Comparison of ENCODE assay signal across 6 cellular contexts in genomic region chr7:100867796-100868485, GRCh38. TPM values are rescaled to one million over a fixed set of nuclear protein-coding genes. Genes with fewer than 3 reads are reported as not detected.
DNase-seq lines count a peak whose midpoint lies in the region; ATAC-seq, FAIRE-seq and TF ChIP-seq lines count a peak whose summit lies in the region.

No MANE protein-coding gene starts in this region.

- intact Hi-C loops in Right ventricle myocardium inferior (cut with DNase I) (no loop called here), cardiac septum (cut with DNase I) (loop anchor here (2.0 kb wide), 1 partner anchor 29 kb away; no protein-coding TSS in a partner anchor)

- DNase-seq in Right ventricle myocardium inferior (ENCODE audit: missing footprints) (peak; percentile 48), cardiac septum (ENCODE audit: low spot score) (no peak), hepatocyte (ENCODE audit: low spot score) (peak; percentile 55), frontal cortex (ENCODE audit: low spot score in 2 of 2) (no peak)
- no peak for DNase-seq in activated CD4-positive, alpha-beta T cell treated with anti-CD3 and anti-CD28 coated beads for 48 hours

- no peaks in the 10 kb centered on the region for H3K9me3 ChIP-seq in hepatocyte (ENCODE audit: low read depth)

- peak; percentile 0 for ATAC-seq in Right ventricle myocardium inferior

- WGBS in hepatocyte (ENCODE audit: low lambda C conversion rate, missing lambda C conversion rate), result 15% methylated on average over 21 of the region's 25 CpGs
- WGBS in urinary bladder, result 12% methylated on average over 25 of the region's 25 CpGs

- no peak for TF ChIP-seq CTCF in hepatocyte (IDR thresholded peaks at IDR 0.05; ENCODE audit: poor library complexity)

- no peak for FAIRE-seq in frontal cortex (lab: Jason Lieb, UNC)

- H3K27me3 ChIP-seq in hepatocyte, result no peaks in the 10 kb centered on the region

- H3K4me1 ChIP-seq in hepatocyte (ENCODE audit: insufficient read depth), result peaks cover 14% of the 10 kb centered on the region
- no peaks in the 10 kb centered on the region for H3K4me1 ChIP-seq in urinary bladder (ENCODE audit: insufficient read depth)

- H2AFZ ChIP-seq in hepatocyte, result peak overlapping the region; percentile 20

- peak overlapping the region; percentile 93 for H3K27ac ChIP-seq in hepatocyte
- H3K27ac ChIP-seq in urinary bladder (ENCODE audit: low read depth), result peak overlapping the region; percentile 89

- H4K20me1 ChIP-seq in hepatocyte (ENCODE audit: insufficient read depth, poor library complexity, severe bottlenecking), result no peaks in the 10 kb centered on the region

- H3K4me2 ChIP-seq in hepatocyte, result peak overlapping the region; percentile 99

- H3K36me3 ChIP-seq in hepatocyte (replicated peaks; ENCODE audit: insufficient read depth, low read depth) (no peaks in the 10 kb centered on the region), urinary bladder (ENCODE audit: insufficient read depth) (peaks cover 3% of the 10 kb centered on the region)

- peaks cover 33% of the 10 kb centered on the region for H3K79me2 ChIP-seq in hepatocyte

- H3K4me3 ChIP-seq in hepatocyte, result peak overlapping the region; percentile 82
- H3K4me3 ChIP-seq in urinary bladder (ENCODE audit: low read depth, low read length), result peak overlapping the region; percentile 67

- no peaks in the 10 kb centered on the region for H3K9me2 ChIP-seq in hepatocyte (replicated peaks; ENCODE audit: insufficient read depth)

RNA-seq across cellular contexts. Expression of gene TRIP6, which starts 0.8 kb away (rescaled TPM):
- total RNA-seq in Right ventricle myocardium inferior (15.5 TPM), cardiac septum (24.4 TPM), hepatocyte (54.0 and 57.5 TPM in 2 replicates), urinary bladder (38.0 TPM), frontal cortex (4.1 TPM)
- polyA plus RNA-seq in hepatocyte (70.3 and 98.9 TPM in 2 replicates), urinary bladder (80.0 TPM)

RNA-seq across cellular contexts. Expression of gene SRRT, which starts 7.0 kb away (rescaled TPM):
- 70.5 TPM for total RNA-seq in Right ventricle myocardium inferior
- 62.9 TPM for total RNA-seq in cardiac septum
- total RNA-seq in hepatocyte, result 35.8 and 49.1 TPM in 2 replicates
- polyA plus RNA-seq in hepatocyte, result 91.7 and 135 TPM in 2 replicates
- total RNA-seq in urinary bladder, result 31.2 TPM
- 69.9 TPM for polyA plus RNA-seq in urinary bladder
- 23.2 TPM for total RNA-seq in frontal cortex

RNA-seq across cellular contexts. Expression of gene SLC12A9, which starts 15.4 kb away (rescaled TPM):
- 10.2 TPM for total RNA-seq in Right ventricle myocardium inferior
- total RNA-seq in cardiac septum, result 6.9 TPM
- total RNA-seq in hepatocyte, result 15.4 and 21.3 TPM in 2 replicates
- 17.1 and 23.5 TPM in 2 replicates for polyA plus RNA-seq in hepatocyte
- 13.6 TPM for total RNA-seq in urinary bladder
- polyA plus RNA-seq in urinary bladder, result 29.0 TPM
- total RNA-seq in frontal cortex, result 18.3 TPM

RNA-seq across cellular contexts. Expression of gene UFSP1, which starts 21.6 kb away (rescaled TPM):
- total RNA-seq in Right ventricle myocardium inferior (1.9 TPM), cardiac septum (2.1 TPM), hepatocyte (3.9 TPM in 2 replicates), urinary bladder (2.6 TPM), frontal cortex (3.7 TPM)
- polyA plus RNA-seq in hepatocyte (4.2 and 4.3 TPM in 2 replicates), urinary bladder (6.2 TPM)

RNA-seq across cellular contexts. Expression of gene ACHE, which starts 27.7 kb away (rescaled TPM):
- total RNA-seq in Right ventricle myocardium inferior, result 0.73 TPM
- total RNA-seq in cardiac septum, result 2.1 TPM
- total RNA-seq in hepatocyte, result 3.2 and 4.6 TPM in 2 replicates
- 16.3 and 18.3 TPM in 2 replicates for polyA plus RNA-seq in hepatocyte
- 4.0 TPM for total RNA-seq in urinary bladder
- 4.3 TPM for polyA plus RNA-seq in urinary bladder
- 11.0 TPM for total RNA-seq in frontal cortex

Comparison
In these comparisons a context has a peak if more than half of its experiments do, and no peak if none do; other contexts are left out.
1. DNase-seq: peak in Right ventricle myocardium inferior (single experiment) and hepatocyte (single experiment); none in cardiac septum (single experiment), frontal cortex (0 of 2) and activated CD4-positive, alpha-beta T cell treated with anti-CD3 and anti-CD28 coated beads for 48 hours (single experiment).